ENCODE assay signal across 8 cellular contexts in genomic region chr1:100034465-100034864, GRCh38.
DNase-seq lines count a peak whose midpoint lies in the region; ATAC-seq and TF ChIP-seq lines count a peak whose summit lies in the region.

No MANE protein-coding gene starts in this region.

- in situ Hi-C loops in brain microvascular endothelial cell (cut with HindIII; ENCODE audit: low pct_ligation_motif_present, low sequenced_read_pairs): no loop called here

- no peaks in the 10 kb centered on the region for H3K9me3 ChIP-seq in prostate gland

- no peak overlapping the region for H3K4me3 ChIP-seq in brain microvascular endothelial cell (ENCODE audit: low read depth, low read length)
- H3K4me3 ChIP-seq in prostate gland: no peak overlapping the region

- TF ChIP-seq CTCF in brain microvascular endothelial cell (IDR thresholded peaks at IDR 0.05; ENCODE audit: low read depth, low read length, missing control alignments) (peak; percentile 30), prostate gland (IDR thresholded peaks at IDR 0.05) (peak in 3 of 4 experiments; percentile 11 to 32 (median 30))

- intact Hi-C loops in prostate gland (cut with DNase I): loop anchor here (10.0 kb wide), 2 partner anchors 230 kb away; partner anchors contain the start of gene RTCA

- no peak for ATAC-seq in GM21723 (IDR thresholded peaks at IDR 0.05; ENCODE audit: unreplicated experiment)

- no peak for TF ChIP-seq POLR2A in prostate gland (IDR thresholded peaks at IDR 0.05)

- H3K36me3 ChIP-seq in brain microvascular endothelial cell (replicated peaks) (no peaks in the 10 kb centered on the region), prostate gland (no peaks in the 10 kb centered on the region)

- H3K27ac ChIP-seq in brain microvascular endothelial cell: no peak overlapping the region
- peak overlapping the region in 1 of 2 donors; percentile 99 for H3K27ac ChIP-seq in prostate gland

- no peaks in the 10 kb centered on the region for H3K27me3 ChIP-seq in brain microvascular endothelial cell (replicated peaks)
- H3K27me3 ChIP-seq in prostate gland (replicated peaks; ENCODE audit: insufficient read depth): no peaks in the 10 kb centered on the region

- no peaks in the 10 kb centered on the region for H3K4me1 ChIP-seq in prostate gland (replicated peaks)

- DNase-seq in NCI-H2107 treated with DMSO at 0.1 percent for 48 hours (lab: John Stamatoyannopoulos, UW; ENCODE audit: unreplicated experiment) (peak; percentile 68), NCI-H2107 (lab: John Stamatoyannopoulos, UW) (no peak), NCI-H1105 (lab: John Stamatoyannopoulos, UW) (peak; percentile 41), brain microvascular endothelial cell (no peak), prostate gland (ENCODE audit: low spot score) (no peak), H4 (ENCODE audit: low spot score) (no peak), T-helper 9 cell (no peak)

Comparison
In these comparisons a context has a peak if more than half of its experiments do, and no peak if none do; other contexts are left out.
1. DNase-seq: peak in NCI-H2107 treated with DMSO at 0.1 percent for 48 hours (single experiment) and NCI-H1105 (single experiment); none in NCI-H2107 (single experiment), brain microvascular endothelial cell (single experiment), prostate gland (single experiment), H4 (single experiment) and T-helper 9 cell (single experiment).